11 cellular contexts compared by ENCODE assay signal in genomic region chr7:95867309-95867708, GRCh38.
DNase-seq lines count a peak whose midpoint lies in the region; ATAC-seq and TF ChIP-seq lines count a peak whose summit lies in the region.
"Had no signal": no experiment of that assay in that cellular context is flagged by ENCODE, and none has a peak within 500 bp of the region (broad histone marks: within the 10 kb centered on the region; RNA-seq: fewer than 3 reads in every experiment).

No MANE protein-coding gene starts in this region.

- H3K4me3 ChIP-seq in GM23338 (no peak overlapping the region), endodermal cell (ENCODE audit: low read length) (no peak overlapping the region)

- H3K4me1 Mint-ChIP-seq in GM23338 = peaks cover 7% of the 10 kb centered on the region
- H3K4me1 Mint-ChIP-seq in endodermal cell = peaks cover 7% of the 10 kb centered on the region

- peak; percentile 78 for DNase-seq in GM23338 (ENCODE audit: low spot score)
- DNase-seq in endodermal cell = peak; percentile 59
- DNase-seq in GDM1 (lab: John Stamatoyannopoulos, UW) = no peak
- no peak for DNase-seq in cerebellar cortex (ENCODE audit: low spot score)
- DNase-seq in C1 segment of cervical spinal cord (lab: John Stamatoyannopoulos, UW) = no peak
- DNase-seq in activated CD4-positive, alpha-beta T cell treated with anti-CD3 and anti-CD28 coated beads, Interleukin-2, amount 50 U/mL, for 48 hours = no peak
- DNase-seq: effector memory CD4-positive, alpha-beta T cell; SK-N-SH had no signal

- H3K27me3 Mint-ChIP-seq in GM23338 (ENCODE audit: insufficient read depth, low read depth, poor library complexity) (peaks cover 3% of the 10 kb centered on the region), endodermal cell (ENCODE audit: insufficient read depth) (no peaks in the 10 kb centered on the region)

- H3K9me3 ChIP-seq in endodermal cell (ENCODE audit: control insufficient read depth, low read length) = no peaks in the 10 kb centered on the region
- H3K9me3 ChIP-seq: SK-N-SH had no signal

- no peaks in the 10 kb centered on the region for H3K9me2 ChIP-seq in GM23338 (ENCODE audit: insufficient read depth)
- H3K9me2 ChIP-seq: SK-N-SH had no signal

- H3K36me3 ChIP-seq in GM23338 (ENCODE audit: insufficient read depth) = no peaks in the 10 kb centered on the region
- peaks cover 8% of the 10 kb centered on the region for H3K36me3 ChIP-seq in endodermal cell (ENCODE audit: control insufficient read depth, insufficient read depth, low read length)

- no peaks in the 10 kb centered on the region for H4K20me1 ChIP-seq in GM23338 (replicated peaks; ENCODE audit: insufficient read depth)

- no peaks in the 10 kb centered on the region for H3F3A ChIP-seq in GM23338 (replicated peaks; ENCODE audit: low read depth)

- H3K36me3 Mint-ChIP-seq in GM23338 (ENCODE audit: low read depth) (no peaks in the 10 kb centered on the region), endodermal cell (ENCODE audit: low read depth) (no peaks in the 10 kb centered on the region)

- 74 to 100% methylated on average over 2 to 3 of the region's 3 CpGs for WGBS in endodermal cell (ENCODE audit: insufficient coverage in 1 of 2, insufficient read length in 1 of 2), 2 experiments

- H3K27ac ChIP-seq in GM23338 (ENCODE audit: low read depth) (no peak overlapping the region), endodermal cell (ENCODE audit: low read depth, low read length) (no peak overlapping the region)

- H3K79me2 ChIP-seq in GM23338 (replicated peaks; ENCODE audit: insufficient read depth) = no peaks in the 10 kb centered on the region

- no peak overlapping the region for H3K4me3 Mint-ChIP-seq in GM23338
- H3K4me3 Mint-ChIP-seq in endodermal cell = no peak overlapping the region

- no peaks in the 10 kb centered on the region for H3K27me3 ChIP-seq in GM23338 (ENCODE audit: insufficient read depth)
- H3K27me3 ChIP-seq in endodermal cell (ENCODE audit: control insufficient read depth, insufficient read depth, low read length, poor library complexity, severe bottlenecking) = no peaks in the 10 kb centered on the region

- no peak overlapping the region for H2AFZ ChIP-seq in GM23338

- H3K4me2 ChIP-seq in GM23338 = no peak overlapping the region
- H3K4me2 ChIP-seq: SK-N-SH had no signal

- no peaks in the 10 kb centered on the region for H3K9me3 Mint-ChIP-seq in GM23338
- H3K9me3 Mint-ChIP-seq in endodermal cell = no peaks in the 10 kb centered on the region

- peak; percentile 95 for ATAC-seq in GM18870 (IDR thresholded peaks at IDR 0.05; ENCODE audit: unreplicated experiment)
- peak; percentile 82 for ATAC-seq in GM23338
- ATAC-seq in HG03565 (IDR thresholded peaks at IDR 0.05; ENCODE audit: unreplicated experiment) = peak; percentile 93
- ATAC-seq: left lobe of liver had no signal

- H3K4me1 ChIP-seq in GM23338 (ENCODE audit: insufficient read depth) = 0 out of 2 replicates have a peak, but pooled peaks cover 4% of the 10 kb centered on the region
- H3K4me1 ChIP-seq in endodermal cell (ENCODE audit: control insufficient read depth, insufficient read depth, low read length) = no peaks in the 10 kb centered on the region

- TF ChIP-seq CTCF in GM23338 (conservative IDR thresholded peaks at IDR 0.05; ENCODE audit: low read depth in 2 of 2) (no peak), endodermal cell (conservative IDR thresholded peaks at IDR 0.05) (no peak)

- no peak overlapping the region for H3K9ac ChIP-seq in endodermal cell (ENCODE audit: extremely low read depth, low read length, poor library complexity, severe bottlenecking)
- H3K9ac ChIP-seq: SK-N-SH had no signal

- no peak overlapping the region for H3K27ac Mint-ChIP-seq in GM23338
- no peak overlapping the region for H3K27ac Mint-ChIP-seq in endodermal cell

TF ChIP-seq in GM23338, 12 proteins besides CTCF, POLR2A, EP300 and RAD21:
- TF ChIP-seq EZH2phosphoT487 (IDR thresholded peaks at IDR 0.05; ENCODE audit: unreplicated experiment) (no peak), CREB1 (CRISPR knock-in tag; IDR thresholded peaks at IDR 0.05; ENCODE audit: low read depth) (0 out of 2 replicates have a peak, but pooled peaks have one; percentile 37)

Comparison
In these comparisons a context has a peak if more than half of its experiments do, and no peak if none do; other contexts are left out.
1. DNase-seq: peak in GM23338 (single experiment) and endodermal cell (single experiment); none in GDM1 (single experiment), cerebellar cortex (single experiment), C1 segment of cervical spinal cord (0 of 14) and activated CD4-positive, alpha-beta T cell treated with anti-CD3 and anti-CD28 coated beads, Interleukin-2, amount 50 U/mL, for 48 hours (0 of 2).
2. Peak in every context shown above with its lines, with median percentiles within 50 percentile points of each other: ATAC-seq.